Comparison of ENCODE assay signal across 8 cellular contexts in the genomic region with DNA sequence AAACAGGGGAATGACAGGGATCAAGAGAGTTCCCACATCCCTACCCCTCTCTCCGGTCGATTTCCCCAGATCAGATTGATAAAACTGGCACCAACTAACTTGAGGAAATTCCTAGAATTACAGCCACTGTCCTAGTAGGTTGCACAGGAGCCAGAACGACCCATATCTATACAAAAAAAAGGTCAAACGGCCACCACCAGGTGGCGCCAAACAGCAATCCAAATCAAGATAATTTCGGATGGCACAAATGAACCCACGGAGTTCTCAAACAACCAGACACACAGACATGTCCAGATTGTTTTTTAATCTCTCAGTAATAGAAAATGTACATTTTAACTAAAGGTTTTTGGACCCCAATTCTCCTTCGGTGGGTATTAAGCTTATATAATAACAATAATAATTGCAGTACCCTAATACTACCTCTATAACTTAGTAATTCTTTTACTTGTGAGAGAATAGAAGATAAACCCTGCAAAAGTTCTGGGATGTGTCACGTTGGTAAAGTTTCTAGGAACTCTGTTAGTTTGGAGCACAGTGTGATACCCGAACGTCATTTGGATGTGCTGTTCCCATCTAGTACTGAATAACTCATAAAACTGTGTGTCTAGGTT.
A peak's percentile ranks its signal among the peaks of the same experiment; 100 is the strongest.
DNase-seq lines count a peak whose midpoint lies in the region; ATAC-seq, FAIRE-seq and TF ChIP-seq lines count a peak whose summit lies in the region.

No MANE protein-coding gene starts in this region.

- H3K23ac ChIP-seq in H1 (ENCODE audit: insufficient read length) = no peak overlapping the region

- H2BK20ac ChIP-seq in H1 (ENCODE audit: low read length) = no peak overlapping the region

- no peak overlapping the region for H3K18ac ChIP-seq in H1 (ENCODE audit: extremely low read depth, low read length)

- H3K27me3 Mint-ChIP-seq in activated CD4-positive, alpha-beta T cell treated with anti-CD3 and anti-CD28 coated beads, Interleukin-2, amount 10 ng/mL, durations not matched to agents 24 days and 14 days = no peaks in the 10 kb centered on the region
- no peaks in the 10 kb centered on the region for H3K27me3 Mint-ChIP-seq in stimulated activated memory B cell treated with anti-CD40 and anti-IgM and Interleukin-4, amounts not matched to agents 10 μg/mL and 1 μg/mL and 100 μg/mL, for 72 hours

- no peak for TF ChIP-seq EP300 in H1 (IDR thresholded peaks at IDR 0.05; ENCODE audit: borderline replicate concordance in 1 of 2, low read depth in 2 of 2, low read length in 2 of 2)

- no peaks in the 10 kb centered on the region for H3K36me3 ChIP-seq in H1 (ENCODE audit: control insufficient read depth in 2 of 4, insufficient read depth in 4 of 4, low read length in 3 of 4)

- peak; percentile 79 to 86 for TF ChIP-seq RAD21 in H1 (IDR thresholded peaks at IDR 0.05 in 1 of 2, conservative IDR thresholded peaks at IDR 0.05 in 1 of 2; ENCODE audit: low read depth in 2 of 2, low read length in 2 of 2)

- no peaks in the 10 kb centered on the region for H3K27me3 ChIP-seq in H1 (replicated peaks in 1 of 4; ENCODE audit: control insufficient read depth in 3 of 4, extremely low read depth in 1 of 4, insufficient read depth in 3 of 4, low read length in 3 of 4)

- H3K79me2 ChIP-seq in H1 (ENCODE audit: control insufficient read depth in 1 of 2, insufficient read depth in 2 of 2, low read length in 2 of 2) = no peaks in the 10 kb centered on the region

- no peak overlapping the region for H4K5ac ChIP-seq in H1 (ENCODE audit: insufficient read length, low read depth, low read length)

- no peak overlapping the region for H4K91ac ChIP-seq in H1 (replicated peaks; ENCODE audit: insufficient read length, low read length)

- H3K9me3 ChIP-seq in H1 (ENCODE audit: insufficient read depth in 2 of 2, low read depth in 1 of 2, low read length in 1 of 2) = no peaks in the 10 kb centered on the region

- H2AFZ ChIP-seq in H1 (ENCODE audit: low read length) = 0 out of 2 replicates have a peak overlapping the region, but pooled peaks have one; percentile 5

- H4K20me1 ChIP-seq in H1 (replicated peaks in 1 of 2; ENCODE audit: control insufficient read depth in 1 of 2, insufficient read depth in 2 of 2, low read length in 2 of 2) = no peaks in the 10 kb centered on the region

- ATAC-seq in HG02798 (IDR thresholded peaks at IDR 0.05; ENCODE audit: poor library complexity, unreplicated experiment) = peak; percentile 48
- peak; percentile 44 for ATAC-seq in stimulated activated memory B cell treated with anti-CD40 and anti-IgM and Interleukin-4, amounts not matched to agents 10 μg/mL and 1 μg/mL and 100 μg/mL, for 72 hours

- H3K27ac ChIP-seq in 22Rv1 (no peak overlapping the region), H1 (ENCODE audit: low read depth, low read length) (no peak overlapping the region)

- H4K8ac ChIP-seq in H1 (ENCODE audit: extremely low read depth, insufficient read depth, low read length) = no peak overlapping the region

- H2BK15ac ChIP-seq in H1 (ENCODE audit: low read length) = no peak overlapping the region

- no peaks in the 10 kb centered on the region; a peak in 1 of 7 replicates for H3K4me1 ChIP-seq in H1 (replicated peaks in 1 of 4; ENCODE audit: control insufficient read depth in 3 of 4, insufficient read depth in 4 of 4, low read length in 3 of 4)

- no peak overlapping the region for H3K4ac ChIP-seq in H1 (replicated peaks; ENCODE audit: insufficient read length, low read depth, low read length)

- H3K4me3 Mint-ChIP-seq in activated CD4-positive, alpha-beta T cell treated with anti-CD3 and anti-CD28 coated beads, Interleukin-2, amount 10 ng/mL, durations not matched to agents 24 days and 14 days = no peak overlapping the region
- no peak overlapping the region for H3K4me3 Mint-ChIP-seq in stimulated activated memory B cell treated with anti-CD40 and anti-IgM and Interleukin-4, amounts not matched to agents 10 μg/mL and 1 μg/mL and 100 μg/mL, for 72 hours

- 39% methylated on average over 11 of the region's 11 CpGs; no CpG with 5 or more reads in 1 of the 2 experiments for WGBS in H1 (ENCODE audit: extremely low coverage in 1 of 2, insufficient coverage in 1 of 2, insufficient read length in 1 of 2, insufficient replicate concordance in 2 of 2, low coverage in 1 of 2, low lambda C conversion rate in 2 of 2, missing lambda C conversion rate in 1 of 2), 2 experiments

- H2BK5ac ChIP-seq in H1 (ENCODE audit: low read depth, low read length) = no peak overlapping the region

- TF ChIP-seq CTCF in 22Rv1 (IDR thresholded peaks at IDR 0.05) = peak; percentile 82
- peak; percentile 80 for TF ChIP-seq CTCF in GM12864 (IDR thresholded peaks at IDR 0.05; ENCODE audit: low read depth, low read length, missing control alignments)
- TF ChIP-seq CTCF in H1 (IDR thresholded peaks at IDR 0.05; ENCODE audit: control extremely low read depth in 1 of 3, insufficient read depth in 1 of 3, low read depth in 1 of 3, low read length in 3 of 3) = peak; percentile 39 to 77 (median 70)

- CTCF ChIA-PET in H1 (lab: Charles Lee; ENCODE audit: partially characterized antibody) = interaction anchor here (0.8 to 2.6 kb wide), 13 partner anchors 9 to 358 kb away, joined by 3 to 15 read pairs (median 4); no protein-coding TSS in a partner anchor

- H3K4me3 ChIP-seq in GM12864 (ENCODE audit: low read depth, low read length) = no peak overlapping the region
- no peak overlapping the region for H3K4me3 ChIP-seq in H1 (ENCODE audit: extremely low read depth in 1 of 4, insufficient read depth in 2 of 4, low read depth in 3 of 4, low read length in 4 of 4)

- no peaks in the 10 kb centered on the region for H3K36me3 Mint-ChIP-seq in activated CD4-positive, alpha-beta T cell treated with anti-CD3 and anti-CD28 coated beads, Interleukin-2, amount 10 ng/mL, durations not matched to agents 24 days and 14 days (ENCODE audit: low read depth)
- no peaks in the 10 kb centered on the region for H3K36me3 Mint-ChIP-seq in stimulated activated memory B cell treated with anti-CD40 and anti-IgM and Interleukin-4, amounts not matched to agents 10 μg/mL and 1 μg/mL and 100 μg/mL, for 72 hours

- intact Hi-C loops in activated CD4-positive, alpha-beta T cell treated with anti-CD3 and anti-CD28 coated beads, Interleukin-2, amount 10 ng/mL, durations not matched to agents 24 days and 14 days (cut with micrococcal nuclease) = loop anchor here (1.0 to 5.0 kb wide), 5 partner anchors 271 to 1133 kb away; no protein-coding TSS in a partner anchor

- TF ChIP-seq POLR2A in H1 (IDR thresholded peaks at IDR 0.05; ENCODE audit: control extremely low read depth in 1 of 2, low read depth in 2 of 2, low read length in 2 of 2) = no peak

- H3K27ac Mint-ChIP-seq in activated CD4-positive, alpha-beta T cell treated with anti-CD3 and anti-CD28 coated beads, Interleukin-2, amount 10 ng/mL, durations not matched to agents 24 days and 14 days = no peak overlapping the region
- no peak overlapping the region for H3K27ac Mint-ChIP-seq in stimulated activated memory B cell treated with anti-CD40 and anti-IgM and Interleukin-4, amounts not matched to agents 10 μg/mL and 1 μg/mL and 100 μg/mL, for 72 hours

- peak; percentile 18 for DNase-seq in GM12864 (ENCODE audit: low read depth)
- peak; percentile 33 for DNase-seq in NCI-H2227 (lab: John Stamatoyannopoulos, UW; ENCODE audit: unreplicated experiment)
- DNase-seq in activated CD4-positive, alpha-beta T cell treated with anti-CD3 and anti-CD28 coated beads, Interleukin-2, amount 10 ng/mL, durations not matched to agents 24 days and 14 days = peak; percentile 83
- peak; percentile 34 to 87 for DNase-seq in H1 (ENCODE audit: low read depth in 1 of 2, low spot score in 2 of 2)
- peak; percentile 62 for DNase-seq in middle frontal gyrus (ENCODE audit: extremely low spot score, low spot score)

- H2BK12ac ChIP-seq in H1 (ENCODE audit: low read depth, low read length) = no peak overlapping the region

- no peaks in the 10 kb centered on the region for H3K4me1 Mint-ChIP-seq in activated CD4-positive, alpha-beta T cell treated with anti-CD3 and anti-CD28 coated beads, Interleukin-2, amount 10 ng/mL, durations not matched to agents 24 days and 14 days
- H3K4me1 Mint-ChIP-seq in stimulated activated memory B cell treated with anti-CD40 and anti-IgM and Interleukin-4, amounts not matched to agents 10 μg/mL and 1 μg/mL and 100 μg/mL, for 72 hours = no peaks in the 10 kb centered on the region

- no peak overlapping the region for H2BK120ac ChIP-seq in H1 (replicated peaks; ENCODE audit: low read depth, low read length)

- no peak overlapping the region for H3K4me2 ChIP-seq in H1 (ENCODE audit: insufficient read depth in 1 of 2, low read depth in 2 of 2, low read length in 2 of 2)

- H3K9ac ChIP-seq in H1 (replicated peaks in 1 of 4; ENCODE audit: extremely low read depth in 1 of 4, low read depth in 3 of 4, low read length in 3 of 4) = no peak overlapping the region

- H3K9me3 Mint-ChIP-seq in activated CD4-positive, alpha-beta T cell treated with anti-CD3 and anti-CD28 coated beads, Interleukin-2, amount 10 ng/mL, durations not matched to agents 24 days and 14 days = no peaks in the 10 kb centered on the region
- H3K9me3 Mint-ChIP-seq in stimulated activated memory B cell treated with anti-CD40 and anti-IgM and Interleukin-4, amounts not matched to agents 10 μg/mL and 1 μg/mL and 100 μg/mL, for 72 hours = no peaks in the 10 kb centered on the region

- peak; percentile 95 for FAIRE-seq in H1 (lab: Jason Lieb, UNC)

- H3K56ac ChIP-seq in H1 (replicated peaks; ENCODE audit: insufficient read length, low read depth, low read length) = no peak overlapping the region

- POLR2A ChIA-PET in H1 (lab: Charles Lee; ENCODE audit: partially characterized antibody) = interaction anchor here (0.6 kb wide), 1 partner anchor 145 kb away, joined by 3 read pairs; no protein-coding TSS in a partner anchor

- H2AK5ac ChIP-seq in H1 (ENCODE audit: low read depth, low read length) = no peak overlapping the region

- H3K14ac ChIP-seq in H1 (ENCODE audit: insufficient read length) = no peak overlapping the region

- H3K23me2 ChIP-seq in H1 (ENCODE audit: low read depth, low read length) = no peaks in the 10 kb centered on the region; the same call in 1 of the 2 replicates

- no peaks in the 10 kb centered on the region for H3K79me1 ChIP-seq in H1 (ENCODE audit: low read depth, low read length)

TF ChIP-seq in H1, 55 proteins besides CTCF, POLR2A, EP300 and RAD21 (continues in another document):
- TF ChIP-seq, protein P1, sequence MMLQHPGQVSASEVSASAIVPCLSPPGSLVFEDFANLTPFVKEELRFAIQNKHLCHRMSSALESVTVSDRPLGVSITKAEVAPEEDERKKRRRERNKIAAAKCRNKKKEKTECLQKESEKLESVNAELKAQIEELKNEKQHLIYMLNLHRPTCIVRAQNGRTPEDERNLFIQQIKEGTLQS (IDR thresholded peaks at IDR 0.05; ENCODE audit: insufficient read depth, low read depth, low read length) = no peak
- TF ChIP-seq TAF1 (IDR thresholded peaks at IDR 0.05; ENCODE audit: low read depth, low read length) = no peak
- TF ChIP-seq SP1 (IDR thresholded peaks at IDR 0.05; ENCODE audit: low read depth, low read length) = no peak
- TF ChIP-seq, protein P2, sequence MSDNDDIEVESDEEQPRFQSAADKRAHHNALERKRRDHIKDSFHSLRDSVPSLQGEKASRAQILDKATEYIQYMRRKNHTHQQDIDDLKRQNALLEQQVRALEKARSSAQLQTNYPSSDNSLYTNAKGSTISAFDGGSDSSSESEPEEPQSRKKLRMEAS (IDR thresholded peaks at IDR 0.05) = no peak
- no peak for TF ChIP-seq BRCA1 (IDR thresholded peaks at IDR 0.05; ENCODE audit: low read depth, low read length)
- TF ChIP-seq POLR2AphosphoS5 (IDR thresholded peaks at IDR 0.05; ENCODE audit: low read depth, low read length) = no peak

Comparison
In these comparisons a context has a peak if more than half of its experiments do, and no peak if none do; other contexts are left out.
1. DNase-seq: peak in every context shown above with its lines; median percentile 83 in activated CD4-positive, alpha-beta T cell treated with anti-CD3 and anti-CD28 coated beads, Interleukin-2, amount 10 ng/mL, durations not matched to agents 24 days and 14 days; 62 in middle frontal gyrus; 60 in H1; 33 in NCI-H2227; 18 in GM12864.